ENCODE assay signal across 25 cellular contexts in the genomic region with DNA sequence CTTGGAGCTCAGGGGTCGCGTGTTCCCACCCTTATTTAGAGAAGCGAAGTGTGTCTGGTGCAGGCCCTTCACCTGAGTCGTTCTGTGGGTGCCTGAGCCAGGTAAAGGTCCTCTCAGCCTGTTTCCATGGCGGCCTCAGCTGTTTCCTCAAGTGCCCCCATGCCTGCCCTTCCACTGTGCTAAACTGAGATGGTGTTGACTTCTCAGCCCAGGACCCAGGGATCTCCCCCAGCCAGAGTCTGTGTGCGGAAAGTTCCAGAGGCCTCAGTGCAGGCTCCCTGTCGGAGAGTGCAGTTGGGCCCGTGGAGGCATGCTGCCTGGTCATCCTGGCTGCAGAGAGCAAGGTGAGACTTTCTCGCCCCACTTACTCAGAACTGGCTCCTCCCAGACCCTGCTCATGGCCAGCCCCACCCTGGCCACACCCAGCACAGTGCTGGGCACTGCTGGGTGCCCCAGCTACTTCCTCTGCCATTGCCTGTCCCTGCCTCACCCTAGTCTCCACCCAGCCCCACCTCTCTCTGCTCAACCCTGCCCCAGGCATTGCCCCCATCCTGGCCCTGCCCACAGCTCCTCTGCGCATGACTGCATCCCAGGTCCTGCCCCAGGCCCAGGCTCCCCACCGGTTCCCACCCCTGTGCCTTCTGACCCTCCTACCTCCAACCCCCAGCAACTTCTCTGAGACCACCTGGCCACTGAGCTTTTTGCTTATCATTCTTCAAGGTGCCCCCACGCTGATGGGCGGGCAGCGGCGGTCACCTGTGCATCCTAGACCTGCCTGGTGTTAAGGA. TPM values are rescaled to one million over a fixed set of nuclear protein-coding genes. Genes with fewer than 3 reads are reported as not detected.
A peak's percentile ranks its signal among the peaks of the same experiment; 100 is the strongest.
DNase-seq lines count a peak whose midpoint lies in the region; ATAC-seq and TF ChIP-seq lines count a peak whose summit lies in the region.
"Had no signal": no experiment of that assay in that cellular context is flagged by ENCODE, and none has a peak within 500 bp of the region (broad histone marks: within the 10 kb centered on the region; RNA-seq: fewer than 3 reads in every experiment).

No MANE protein-coding gene starts in this region.

- H2AK5ac ChIP-seq in H9 (ENCODE audit: insufficient read length, low read length) = no peak overlapping the region

- no peaks in the 10 kb centered on the region for H3K79me1 ChIP-seq in H9 (ENCODE audit: insufficient read depth, low read depth, low read length, poor library complexity, severe bottlenecking)

- H4K5ac ChIP-seq in H9 (ENCODE audit: insufficient read length, low read depth, low read length) = no peak overlapping the region

- no peaks in the 10 kb centered on the region for H3K79me2 ChIP-seq in H9 (ENCODE audit: insufficient read depth, low read length)

- H3K9me3 Mint-ChIP-seq in activated CD4-positive, alpha-beta T cell treated with anti-CD3 and anti-CD28 coated beads, Interleukin-2, amount 10 ng/mL, durations not matched to agents 7 days and 5 days = no peaks in the 10 kb centered on the region
- no peaks in the 10 kb centered on the region for H3K9me3 Mint-ChIP-seq in H9
- no peaks in the 10 kb centered on the region for H3K9me3 Mint-ChIP-seq in central memory CD8-positive, alpha-beta T cell
- no peaks in the 10 kb centered on the region for H3K9me3 Mint-ChIP-seq in naive B cell
- H3K9me3 Mint-ChIP-seq: type B pancreatic cell had no signal

- H2BK12ac ChIP-seq in H9 (ENCODE audit: insufficient read length, low read depth, low read length) = no peak overlapping the region

- POLR2A ChIA-PET in activated CD4-positive, alpha-beta T cell treated with anti-CD3 and anti-CD28 coated beads, Interleukin-2, amount 10 ng/mL, durations not matched to agents 7 days and 5 days (lab: Charles Lee) = no interaction called here

- H3K27ac ChIP-seq in H9 (ENCODE audit: insufficient read length, low read depth, low read length) = no peak overlapping the region
- H3K27ac ChIP-seq: A549, body of pancreas, coronary artery, Peyer's patch, SK-N-MC had no signal

- no peak overlapping the region for H4K91ac ChIP-seq in H9 (ENCODE audit: insufficient read length, low read depth, low read length)

- H3K36me3 Mint-ChIP-seq in activated CD4-positive, alpha-beta T cell treated with anti-CD3 and anti-CD28 coated beads, Interleukin-2, amount 10 ng/mL, durations not matched to agents 7 days and 5 days (ENCODE audit: low read depth) = peaks cover 79% of the 10 kb centered on the region
- H3K36me3 Mint-ChIP-seq in H9 (ENCODE audit: insufficient read depth in 1 of 3, low read depth in 3 of 3) = peaks cover 3 to 42% (median 38%) of the 10 kb centered on the region in 3 experiments; a peak in 6 of 7 replicates
- H3K36me3 Mint-ChIP-seq in central memory CD8-positive, alpha-beta T cell (ENCODE audit: insufficient read depth) = peaks cover 65% of the 10 kb centered on the region
- H3K36me3 Mint-ChIP-seq in naive B cell = peaks cover 0 to 43% of the 10 kb centered on the region in 2 donors

- no peak overlapping the region for H3K4me2 ChIP-seq in H9 (ENCODE audit: insufficient read depth, insufficient read length, low read length)
- H3K4me2 ChIP-seq: A549 had no signal

- CTCF ChIA-PET in activated CD4-positive, alpha-beta T cell treated with anti-CD3 and anti-CD28 coated beads, Interleukin-2, amount 10 ng/mL, durations not matched to agents 7 days and 5 days (lab: Charles Lee) = interaction anchor here (1.5 kb wide), 1 partner anchor 68 kb away, joined by 3 read pairs; no protein-coding TSS in a partner anchor

- no peaks in the 10 kb centered on the region for H3K27me3 Mint-ChIP-seq in activated CD4-positive, alpha-beta T cell treated with anti-CD3 and anti-CD28 coated beads, Interleukin-2, amount 10 ng/mL, durations not matched to agents 7 days and 5 days
- H3K27me3 Mint-ChIP-seq in H9 (ENCODE audit: low read depth) (no peaks in the 10 kb centered on the region), naive B cell (no peaks in the 10 kb centered on the region)
- no peaks in the 10 kb centered on the region for H3K27me3 Mint-ChIP-seq in central memory CD8-positive, alpha-beta T cell
- H3K27me3 Mint-ChIP-seq: type B pancreatic cell had no signal

- no peak overlapping the region for H3K4me3 Mint-ChIP-seq in activated CD4-positive, alpha-beta T cell treated with anti-CD3 and anti-CD28 coated beads, Interleukin-2, amount 10 ng/mL, durations not matched to agents 7 days and 5 days
- H3K4me3 Mint-ChIP-seq in H9 (no peak overlapping the region), naive B cell (no peak overlapping the region)
- H3K4me3 Mint-ChIP-seq in central memory CD8-positive, alpha-beta T cell = no peak overlapping the region
- H3K4me3 Mint-ChIP-seq: type B pancreatic cell had no signal

- H3K14ac ChIP-seq in H9 (ENCODE audit: insufficient read depth, low read length) = no peak overlapping the region

- H3K4me1 ChIP-seq in H9 (ENCODE audit: insufficient read depth, low read length) = no peaks in the 10 kb centered on the region
- H3K4me1 ChIP-seq: body of pancreas, Peyer's patch had no signal

- H2BK5ac ChIP-seq in H9 (ENCODE audit: insufficient read length, low read length) = no peak overlapping the region

- no peaks in the 10 kb centered on the region for H3K23me2 ChIP-seq in H9 (ENCODE audit: insufficient read length, low read depth, low read length, poor library complexity, severe bottlenecking)

- H3K18ac ChIP-seq in H9 (ENCODE audit: insufficient read length, low read depth, low read length) = no peak overlapping the region

- no peak overlapping the region for H3K9ac ChIP-seq in H9 (ENCODE audit: extremely low read depth, insufficient read length, low read length)

- no peak for DNase-seq in activated CD4-positive, alpha-beta T cell treated with anti-CD3 and anti-CD28 coated beads, Interleukin-2, amount 10 ng/mL, durations not matched to agents 7 days and 5 days
- no peak for DNase-seq in activated CD4-positive, alpha-beta T cell treated with anti-CD3 and anti-CD28 coated beads for 1 hour
- DNase-seq in H9 (no peak), naive B cell (no peak), OCI-M1 (lab: John Stamatoyannopoulos, UW) (no peak), NCI-H82 (lab: John Stamatoyannopoulos, UW) (no peak), COLO668 (lab: John Stamatoyannopoulos, UW; ENCODE audit: unreplicated experiment) (no peak)
- DNase-seq in central memory CD8-positive, alpha-beta T cell (ENCODE audit: low spot score in 2 of 2) = no peak
- DNase-seq: activated CD4-positive, alpha-beta T cell treated with anti-CD3 and anti-CD28 coated beads, Interleukin-2, amount 50 U/mL, for 48 hours; activated gamma-delta T cell treated with Interleukin-2 at 50 U/mL for 16 hours; body of pancreas; C1 segment of cervical spinal cord; DMS53; foreskin fibroblast; hippocampal formation; kidney glomerular epithelial cell; NCI-H1436; NCI-H2171; nucleus accumbens; stimulated activated naive CD4-positive, alpha-beta T cell had no signal

- no peak overlapping the region for H3K4ac ChIP-seq in H9 (ENCODE audit: low read depth, low read length)

- no peak for ATAC-seq in central memory CD8-positive, alpha-beta T cell (replicated peaks; ENCODE audit: extremely low read depth, poor library complexity, severe bottlenecking)
- ATAC-seq in naive B cell (ENCODE audit: low read depth in 2 of 2) = no peak
- ATAC-seq: body of pancreas had no signal

- H3K23ac ChIP-seq in H9 (ENCODE audit: insufficient read length, low read depth, low read length) = no peak overlapping the region

- no peaks in the 10 kb centered on the region for H3K9me3 ChIP-seq in H9 (ENCODE audit: control insufficient read depth, low read depth, low read length)
- H3K9me3 ChIP-seq: A549, body of pancreas, Peyer's patch had no signal

- peak overlapping the region; percentile 66 for H3K27ac Mint-ChIP-seq in activated CD4-positive, alpha-beta T cell treated with anti-CD3 and anti-CD28 coated beads, Interleukin-2, amount 10 ng/mL, durations not matched to agents 7 days and 5 days
- H3K27ac Mint-ChIP-seq in H9 = peak overlapping the region in 2 of 3 experiments; percentile 57 to 77; a peak in 4 of 7 replicates
- H3K27ac Mint-ChIP-seq in central memory CD8-positive, alpha-beta T cell (ENCODE audit: low read depth) = peak overlapping the region; percentile 10
- H3K27ac Mint-ChIP-seq in naive B cell = peak overlapping the region in 4 of 6 donors; percentile 10 to 87 (median 78)
- H3K27ac Mint-ChIP-seq: type B pancreatic cell had no signal

- H2BK15ac ChIP-seq in H9 (ENCODE audit: low read depth, low read length) = no peak overlapping the region

- no peak overlapping the region for H3K56ac ChIP-seq in H9 (ENCODE audit: insufficient read length, low read depth, low read length)

- no peak overlapping the region for H2BK120ac ChIP-seq in H9 (ENCODE audit: low read depth, low read length, poor library complexity, severe bottlenecking)

- no peak overlapping the region for H4K8ac ChIP-seq in H9 (replicated peaks; ENCODE audit: insufficient read length, low read depth, low read length)

- peaks cover 22% of the 10 kb centered on the region for H3K4me1 Mint-ChIP-seq in activated CD4-positive, alpha-beta T cell treated with anti-CD3 and anti-CD28 coated beads, Interleukin-2, amount 10 ng/mL, durations not matched to agents 7 days and 5 days
- H3K4me1 Mint-ChIP-seq in H9 (peaks cover 0 to 7% of the 10 kb centered on the region in 2 experiments; a peak in 1 of 4 replicates), naive B cell (peaks cover 17 to 37% (median 20%) of the 10 kb centered on the region in 3 donors)
- peaks cover 50% of the 10 kb centered on the region for H3K4me1 Mint-ChIP-seq in central memory CD8-positive, alpha-beta T cell

- H4K20me1 ChIP-seq in H9 (ENCODE audit: control insufficient read depth, insufficient read depth, insufficient read length) = no peaks in the 10 kb centered on the region

- no peak overlapping the region for H2BK20ac ChIP-seq in H9 (ENCODE audit: low read depth, low read length, poor library complexity, severe bottlenecking)

- no peak overlapping the region for H3T11ph ChIP-seq in H9 (ENCODE audit: low read length)

- TF ChIP-seq CTCF in H9 (conservative IDR thresholded peaks at IDR 0.05) = no peak

- H2AFZ ChIP-seq in H9 (ENCODE audit: low read length) = no peak overlapping the region

- no peaks in the 10 kb centered on the region for H3K27me3 ChIP-seq in H9 (ENCODE audit: insufficient read depth, low read length)
- H3K27me3 ChIP-seq: body of pancreas, Peyer's patch had no signal

- WGBS in H9 (ENCODE audit: extremely low coverage, insufficient read length, low lambda C conversion rate) = no CpG with 5 or more reads among the region's 15 CpGs

RNA-seq across cellular contexts. Expression of a gene that starts 20.3 kb away (rescaled TPM):
- not detected for total RNA-seq in activated CD4-positive, alpha-beta T cell treated with anti-CD3 and anti-CD28 coated beads, Interleukin-2, amount 10 ng/mL, durations not matched to agents 7 days and 5 days
- 6.4 and 8.0 TPM in 2 replicates for total RNA-seq in H9 (2021)
- polyA plus RNA-seq in naive B cell (ENCODE audit: low read depth in 6 of 6) = not detected

RNA-seq across cellular contexts. Expression of a gene that starts 43.1 kb away (rescaled TPM):
- 100 to 1,000 TPM in 1 of 2 experiments, 10 to 100 TPM in 1; 98.9 to 102 TPM for total RNA-seq in activated CD4-positive, alpha-beta T cell treated with anti-CD3 and anti-CD28 coated beads, Interleukin-2, amount 10 ng/mL, durations not matched to agents 7 days and 5 days
- total RNA-seq in H9 (2021) = 127 and 137 TPM in 2 replicates
- polyA plus RNA-seq in naive B cell (ENCODE audit: low read depth in 6 of 6) = 10 to 100 TPM; 26.5 to 49.9 (median 40.6) TPM

Comparison
In these comparisons a context has a peak if more than half of its experiments do, and no peak if none do; other contexts are left out.
1. H3K27ac Mint-ChIP-seq: peak in every context shown above with its lines; median percentile 78 in naive B cell; 67 in H9; 66 in activated CD4-positive, alpha-beta T cell treated with anti-CD3 and anti-CD28 coated beads, Interleukin-2, amount 10 ng/mL, durations not matched to agents 7 days and 5 days; 10 in central memory CD8-positive, alpha-beta T cell.